Comparison of ENCODE assay signal across 28 cellular contexts in genomic region chr15:51232581-51232980, GRCh38.
"Had no signal": no experiment of that assay in that cellular context is flagged by ENCODE, and none has a peak within 500 bp of the region (broad histone marks: within the 10 kb centered on the region; RNA-seq: fewer than 3 reads in every experiment).

No MANE protein-coding gene starts in this region.

- H3K27ac Mint-ChIP-seq: activated CD4-positive, alpha-beta memory T cell treated with anti-CD3 and anti-CD28 coated beads for 36 hours; activated CD4-positive, alpha-beta T cell treated with anti-CD3 and anti-CD28 coated beads for 36 hours; activated naive CD4-positive, alpha-beta T cell treated with anti-CD3 and anti-CD28 coated beads for 36 hours; activated naive CD4-positive, alpha-beta T cell treated with anti-CD3 and anti-CD28 coated beads, Interleukin-2, amount 50 U/mL, for 72 hours; activated T-helper 1 cell treated with anti-CD3 and anti-CD28 coated beads, Interleukin-12 subunit alpha, Interleukin-12 subunit beta, Interleukin-2, Interleukin-4 antibody, amounts not matched to agents 30 ng/mL and 10 ng/mL and 1 ng/mL, durations not matched to agents 14 hours and 24 hours and 36 hours; brain; T-helper 1 cell treated with Interleukin-12 subunit alpha and Interleukin-12 subunit beta and Interleukin-4 antibody, amounts not matched to agents 30 μg/mL and 1 μg/mL, for 36 hours; T-helper 2 cell treated with Interferon-gamma antibody and Interleukin-4, amounts not matched to agents 5 μg/mL and 100 μg/mL, for 36 hours; WTC11 had no signal

- ATAC-seq: activated CD4-positive, alpha-beta T cell treated with anti-CD3 and anti-CD28 coated beads for 36 hours; activated CD4-positive, CD25-positive, alpha-beta regulatory T cell treated with anti-CD3 and anti-CD28 coated beads, Interleukin-2, amount 50 U/mL, for 24 hours; activated naive CD4-positive, alpha-beta T cell treated with anti-CD3 and anti-CD28 coated beads, Interleukin-2, amount 50 U/mL, for 72 hours; activated T-cell treated with anti-CD3 and anti-CD28 coated beads, Interleukin-2, amount 50 U/mL, for 4 hours; WTC11 had no signal

- H3K27ac ChIP-seq: adrenal gland, Peyer's patch, SJSA1 had no signal

- H3K4me3 ChIP-seq: adrenal gland, Peyer's patch, SJSA1 had no signal

- H3K36me3 ChIP-seq: adrenal gland, Peyer's patch, SJSA1 had no signal

- H3K9me3 Mint-ChIP-seq: activated CD4-positive, alpha-beta memory T cell treated with anti-CD3 and anti-CD28 coated beads for 36 hours; activated naive CD4-positive, alpha-beta T cell treated with anti-CD3 and anti-CD28 coated beads for 36 hours; activated naive CD4-positive, alpha-beta T cell treated with anti-CD3 and anti-CD28 coated beads, Interleukin-2, amount 50 U/mL, for 72 hours; activated T-cell treated with anti-CD3 and anti-CD28 coated beads, Interleukin-2, amount 50 U/mL, for 4 hours; activated T-helper 1 cell treated with anti-CD3 and anti-CD28 coated beads, Interleukin-12 subunit alpha, Interleukin-12 subunit beta, Interleukin-2, Interleukin-4 antibody, amounts not matched to agents 30 ng/mL and 10 ng/mL and 1 ng/mL, durations not matched to agents 14 hours and 24 hours and 36 hours; brain; T-helper 1 cell treated with Interleukin-12 subunit alpha and Interleukin-12 subunit beta and Interleukin-4 antibody, amounts not matched to agents 30 μg/mL and 1 μg/mL, for 36 hours; T-helper 2 cell treated with Interferon-gamma antibody and Interleukin-4, amounts not matched to agents 5 μg/mL and 100 μg/mL, for 36 hours; WTC11 had no signal

- DNase-seq: activated CD4-positive, alpha-beta memory T cell treated with anti-CD3 and anti-CD28 coated beads for 36 hours; activated CD4-positive, alpha-beta T cell treated with anti-CD3 and anti-CD28 coated beads for 36 hours; activated CD4-positive, alpha-beta T cell treated with anti-CD3 and anti-CD28 coated beads, Interleukin-2, amount 50 U/mL, for 1 hour; activated CD8-positive, alpha-beta memory T cell treated with anti-CD3 and anti-CD28 coated beads, Interleukin-2, amount 50 U/mL, for 4 hours; activated gamma-delta T cell treated with Interleukin-2 at 50 U/mL for 16 hours; activated naive CD4-positive, alpha-beta T cell treated with anti-CD3 and anti-CD28 coated beads for 36 hours; activated T-cell treated with anti-CD3 and anti-CD28 coated beads for 4 hours; activated T-cell treated with anti-CD3 and anti-CD28 coated beads, Interleukin-2, amount 50 U/mL, for 4 hours; adrenal gland; central memory CD4-positive, alpha-beta T cell; NCI-H1105; NCI-H1417 treated with DMSO at 0.1 percent for 48 hours; NCI-H187 treated with DMSO at 0.1 percent for 48 hours; NCI-H2081 treated with DMSO at 0.1 percent for 48 hours; NCI-H226; NCI-H524 treated with DMSO at 0.1 percent for 48 hours; Peyer's patch; RPMI8226; SHP77 treated with DMSO at 0.1 percent for 48 hours; SK-N-SH had no signal

- H3K4me1 ChIP-seq: Peyer's patch had no signal

- H3K36me3 Mint-ChIP-seq: activated CD4-positive, alpha-beta memory T cell treated with anti-CD3 and anti-CD28 coated beads for 36 hours; activated naive CD4-positive, alpha-beta T cell treated with anti-CD3 and anti-CD28 coated beads, Interleukin-2, amount 50 U/mL, for 72 hours; brain; WTC11 had no signal

- H3K27me3 ChIP-seq: adrenal gland, Peyer's patch had no signal

- H3K9me3 ChIP-seq: adrenal gland, Peyer's patch, SJSA1, SK-N-SH had no signal

- H3K4me3 Mint-ChIP-seq: activated CD4-positive, alpha-beta memory T cell treated with anti-CD3 and anti-CD28 coated beads for 36 hours; activated CD4-positive, alpha-beta T cell treated with anti-CD3 and anti-CD28 coated beads for 36 hours; activated naive CD4-positive, alpha-beta T cell treated with anti-CD3 and anti-CD28 coated beads for 36 hours; activated T-cell treated with anti-CD3 and anti-CD28 coated beads, Interleukin-2, amount 50 U/mL, for 4 hours; activated T-helper 1 cell treated with anti-CD3 and anti-CD28 coated beads, Interleukin-12 subunit alpha, Interleukin-12 subunit beta, Interleukin-2, Interleukin-4 antibody, amounts not matched to agents 30 ng/mL and 10 ng/mL and 1 ng/mL, durations not matched to agents 14 hours and 24 hours and 36 hours; brain; T-helper 1 cell treated with Interleukin-12 subunit alpha and Interleukin-12 subunit beta and Interleukin-4 antibody, amounts not matched to agents 30 μg/mL and 1 μg/mL, for 36 hours; T-helper 2 cell treated with Interferon-gamma antibody and Interleukin-4, amounts not matched to agents 5 μg/mL and 100 μg/mL, for 36 hours; WTC11 had no signal
